In genomic region chr13:113947321-113948033, GRCh38 we compare ENCODE assay signal across 8 cellular contexts. TPM values are rescaled to one million over a fixed set of nuclear protein-coding genes. Genes with fewer than 3 reads are reported as not detected.
DNase-seq lines count a peak whose midpoint lies in the region; ATAC-seq, FAIRE-seq and TF ChIP-seq lines count a peak whose summit lies in the region.

No MANE protein-coding gene starts in this region.

- TF ChIP-seq POLR2A in breast epithelium (IDR thresholded peaks at IDR 0.05) (no peak), GM12891 (IDR thresholded peaks at IDR 0.05; ENCODE audit: low read depth, low read length) (no peak)

- intact Hi-C loops in breast epithelium (cut with DNase I; ENCODE audit: low total_unique reads) (loop anchor here (10.0 kb wide), 1 partner anchor 133 kb away; no protein-coding TSS in a partner anchor), left colon (cut with DNase I, micrococcal nuclease) (loop anchor here in 1 of 2 donors (5.0 kb wide), 1 partner anchor 130 kb away; no protein-coding TSS in a partner anchor)
- intact Hi-C loops in activated T-helper 2 cell treated with anti-CD3 and anti-CD28 coated beads, Interferon-gamma antibody, Interleukin-2, Interleukin-4, amounts not matched to agents 10 μg/mL and 5 μg/mL and 100 μg/mL, durations not matched to agents 14 hours and 24 hours and 36 hours (cut with micrococcal nuclease): no loop called here
- intact Hi-C loops in activated T-helper 1 cell treated with anti-CD3 and anti-CD28 coated beads, Interleukin-12 subunit alpha, Interleukin-12 subunit beta, Interleukin-2, Interleukin-4 antibody, amounts not matched to agents 30 ng/mL and 10 ng/mL and 1 ng/mL, durations not matched to agents 14 hours and 24 hours and 36 hours (cut with micrococcal nuclease): no loop called here

- no peaks in the 10 kb centered on the region for H3K27me3 ChIP-seq in breast epithelium

- no peaks in the 10 kb centered on the region for H3K9me3 ChIP-seq in breast epithelium

- H3K27ac ChIP-seq in breast epithelium: peak overlapping the region in 1 of 2 donors; percentile 48

- DNase-seq in activated T-cell treated with anti-CD3 and anti-CD28 coated beads, Interleukin-2, amount 50 U/mL, for 72 hours: no peak
- DNase-seq in activated T-cell treated with anti-CD3 and anti-CD28 coated beads, Interleukin-2, amount 50 U/mL, for 1 hour: no peak
- DNase-seq in breast epithelium (ENCODE audit: low spot score in 2 of 2) (peak in 1 of 2 donors; percentile 72), left colon (peak; percentile 54 to 63), ureter (ENCODE audit: low spot score) (peak; percentile 72), GM12891 (ENCODE audit: insufficient read length, low spot score) (no peak)
- DNase-seq in activated T-helper 2 cell treated with anti-CD3 and anti-CD28 coated beads, Interferon-gamma antibody, Interleukin-2, Interleukin-4, amounts not matched to agents 10 μg/mL and 5 μg/mL and 100 μg/mL, durations not matched to agents 14 hours and 24 hours and 36 hours (ENCODE audit: low spot score): no peak
- DNase-seq in activated T-helper 1 cell treated with anti-CD3 and anti-CD28 coated beads, Interleukin-12 subunit alpha, Interleukin-12 subunit beta, Interleukin-2, Interleukin-4 antibody, amounts not matched to agents 30 ng/mL and 10 ng/mL and 1 ng/mL, durations not matched to agents 14 hours and 24 hours and 36 hours (ENCODE audit: low spot score): no peak

- H3K4me3 Mint-ChIP-seq in activated T-cell treated with anti-CD3 and anti-CD28 coated beads, Interleukin-2, amount 50 U/mL, for 72 hours: no peak overlapping the region
- no peak overlapping the region for H3K4me3 Mint-ChIP-seq in activated T-helper 2 cell treated with anti-CD3 and anti-CD28 coated beads, Interferon-gamma antibody, Interleukin-2, Interleukin-4, amounts not matched to agents 10 μg/mL and 5 μg/mL and 100 μg/mL, durations not matched to agents 14 hours and 24 hours and 36 hours (ENCODE audit: low read depth)
- H3K4me3 Mint-ChIP-seq in activated T-helper 1 cell treated with anti-CD3 and anti-CD28 coated beads, Interleukin-12 subunit alpha, Interleukin-12 subunit beta, Interleukin-2, Interleukin-4 antibody, amounts not matched to agents 30 ng/mL and 10 ng/mL and 1 ng/mL, durations not matched to agents 14 hours and 24 hours and 36 hours: no peak overlapping the region

- no peak for ATAC-seq in activated T-cell treated with anti-CD3 and anti-CD28 coated beads, Interleukin-2, amount 50 U/mL, for 72 hours (replicated peaks in 1 of 2)
- peak; percentile 72 for ATAC-seq in left colon

- H3K9me3 Mint-ChIP-seq in activated T-cell treated with anti-CD3 and anti-CD28 coated beads, Interleukin-2, amount 50 U/mL, for 72 hours: no peaks in the 10 kb centered on the region
- H3K9me3 Mint-ChIP-seq in activated T-helper 2 cell treated with anti-CD3 and anti-CD28 coated beads, Interferon-gamma antibody, Interleukin-2, Interleukin-4, amounts not matched to agents 10 μg/mL and 5 μg/mL and 100 μg/mL, durations not matched to agents 14 hours and 24 hours and 36 hours: no peaks in the 10 kb centered on the region
- H3K9me3 Mint-ChIP-seq in activated T-helper 1 cell treated with anti-CD3 and anti-CD28 coated beads, Interleukin-12 subunit alpha, Interleukin-12 subunit beta, Interleukin-2, Interleukin-4 antibody, amounts not matched to agents 30 ng/mL and 10 ng/mL and 1 ng/mL, durations not matched to agents 14 hours and 24 hours and 36 hours: no peaks in the 10 kb centered on the region

- H3K4me3 ChIP-seq in breast epithelium: no peak overlapping the region

- no peaks in the 10 kb centered on the region for H3K27me3 Mint-ChIP-seq in activated T-cell treated with anti-CD3 and anti-CD28 coated beads, Interleukin-2, amount 50 U/mL, for 72 hours (ENCODE audit: low read depth)
- no peaks in the 10 kb centered on the region for H3K27me3 Mint-ChIP-seq in activated T-helper 2 cell treated with anti-CD3 and anti-CD28 coated beads, Interferon-gamma antibody, Interleukin-2, Interleukin-4, amounts not matched to agents 10 μg/mL and 5 μg/mL and 100 μg/mL, durations not matched to agents 14 hours and 24 hours and 36 hours (ENCODE audit: low read depth)
- no peaks in the 10 kb centered on the region for H3K27me3 Mint-ChIP-seq in activated T-helper 1 cell treated with anti-CD3 and anti-CD28 coated beads, Interleukin-12 subunit alpha, Interleukin-12 subunit beta, Interleukin-2, Interleukin-4 antibody, amounts not matched to agents 30 ng/mL and 10 ng/mL and 1 ng/mL, durations not matched to agents 14 hours and 24 hours and 36 hours (ENCODE audit: insufficient read depth)

- no peaks in the 10 kb centered on the region for H3K36me3 Mint-ChIP-seq in activated T-cell treated with anti-CD3 and anti-CD28 coated beads, Interleukin-2, amount 50 U/mL, for 72 hours (ENCODE audit: insufficient read depth in 2 of 2)
- no peaks in the 10 kb centered on the region for H3K36me3 Mint-ChIP-seq in activated T-helper 2 cell treated with anti-CD3 and anti-CD28 coated beads, Interferon-gamma antibody, Interleukin-2, Interleukin-4, amounts not matched to agents 10 μg/mL and 5 μg/mL and 100 μg/mL, durations not matched to agents 14 hours and 24 hours and 36 hours (ENCODE audit: low read depth)
- no peaks in the 10 kb centered on the region for H3K36me3 Mint-ChIP-seq in activated T-helper 1 cell treated with anti-CD3 and anti-CD28 coated beads, Interleukin-12 subunit alpha, Interleukin-12 subunit beta, Interleukin-2, Interleukin-4 antibody, amounts not matched to agents 30 ng/mL and 10 ng/mL and 1 ng/mL, durations not matched to agents 14 hours and 24 hours and 36 hours (ENCODE audit: low read depth)

- TF ChIP-seq CTCF in breast epithelium (IDR thresholded peaks at IDR 0.05): peak; percentile 57 to 83 (median 82)

- FAIRE-seq in GM12891 (lab: Jason Lieb, UNC): no peak

- H3K36me3 ChIP-seq in breast epithelium: no peaks in the 10 kb centered on the region

- H3K4me1 ChIP-seq in breast epithelium: peaks cover 0 to 5% of the 10 kb centered on the region in 2 donors

- H3K4me1 Mint-ChIP-seq in activated T-cell treated with anti-CD3 and anti-CD28 coated beads, Interleukin-2, amount 50 U/mL, for 72 hours (ENCODE audit: low read depth): peaks cover 6% of the 10 kb centered on the region
- H3K4me1 Mint-ChIP-seq in activated T-helper 2 cell treated with anti-CD3 and anti-CD28 coated beads, Interferon-gamma antibody, Interleukin-2, Interleukin-4, amounts not matched to agents 10 μg/mL and 5 μg/mL and 100 μg/mL, durations not matched to agents 14 hours and 24 hours and 36 hours (ENCODE audit: low read depth): no peaks in the 10 kb centered on the region
- H3K4me1 Mint-ChIP-seq in activated T-helper 1 cell treated with anti-CD3 and anti-CD28 coated beads, Interleukin-12 subunit alpha, Interleukin-12 subunit beta, Interleukin-2, Interleukin-4 antibody, amounts not matched to agents 30 ng/mL and 10 ng/mL and 1 ng/mL, durations not matched to agents 14 hours and 24 hours and 36 hours (ENCODE audit: low read depth): no peaks in the 10 kb centered on the region

- H3K27ac Mint-ChIP-seq in activated T-cell treated with anti-CD3 and anti-CD28 coated beads, Interleukin-2, amount 50 U/mL, for 72 hours: peak overlapping the region; percentile 22
- no peak overlapping the region for H3K27ac Mint-ChIP-seq in activated T-helper 2 cell treated with anti-CD3 and anti-CD28 coated beads, Interferon-gamma antibody, Interleukin-2, Interleukin-4, amounts not matched to agents 10 μg/mL and 5 μg/mL and 100 μg/mL, durations not matched to agents 14 hours and 24 hours and 36 hours
- H3K27ac Mint-ChIP-seq in activated T-helper 1 cell treated with anti-CD3 and anti-CD28 coated beads, Interleukin-12 subunit alpha, Interleukin-12 subunit beta, Interleukin-2, Interleukin-4 antibody, amounts not matched to agents 30 ng/mL and 10 ng/mL and 1 ng/mL, durations not matched to agents 14 hours and 24 hours and 36 hours: no peak overlapping the region

TF ChIP-seq in GM12891, 5 proteins besides CTCF, POLR2A, EP300 and RAD21:
- TF ChIP-seq POU2F2 (IDR thresholded peaks at IDR 0.05; ENCODE audit: low read depth, low read length): no peak
- no peak for TF ChIP-seq POLR2AphosphoS5 (IDR thresholded peaks at IDR 0.05; ENCODE audit: low read depth, low read length)
- TF ChIP-seq SPI1 (IDR thresholded peaks at IDR 0.05; ENCODE audit: low read depth, low read length): no peak
- no peak for TF ChIP-seq PAX5 (IDR thresholded peaks at IDR 0.05; ENCODE audit: insufficient read depth, low read length, severe bottlenecking)
- no peak for TF ChIP-seq TAF1 (IDR thresholded peaks at IDR 0.05; ENCODE audit: low read depth, low read length)

RNA-seq across cellular contexts. Expression of gene C13orf46, which starts 26.4 kb away (rescaled TPM):
- 1 to 10 TPM; 4.6 to 6.9 TPM for total RNA-seq in activated T-cell treated with anti-CD3 and anti-CD28 coated beads, Interleukin-2, amount 50 U/mL, for 72 hours
- total RNA-seq in breast epithelium (under 1 TPM; 0.16 to 0.73 (median 0.66) TPM), left colon (1 to 10 TPM in 1 of 2 donors, under 1 TPM in 1; 0.75 to 3.4 TPM), ureter (7.5 TPM)
- 0.15 TPM for polyA plus RNA-seq in GM12891 (2012; ENCODE audit: low read depth, missing spikeins)
- 0.16 and 0.27 TPM in 2 replicates for total RNA-seq in activated T-helper 2 cell treated with anti-CD3 and anti-CD28 coated beads, Interferon-gamma antibody, Interleukin-2, Interleukin-4, amounts not matched to agents 10 μg/mL and 5 μg/mL and 100 μg/mL, durations not matched to agents 14 hours and 24 hours and 36 hours
- total RNA-seq in activated T-helper 1 cell treated with anti-CD3 and anti-CD28 coated beads, Interleukin-12 subunit alpha, Interleukin-12 subunit beta, Interleukin-2, Interleukin-4 antibody, amounts not matched to agents 30 ng/mL and 10 ng/mL and 1 ng/mL, durations not matched to agents 14 hours and 24 hours and 36 hours: 0.83 and 0.91 TPM in 2 replicates

Comparison
In these comparisons a context has a peak if more than half of its experiments do, and no peak if none do; other contexts are left out.
1. DNase-seq: peak in left colon (2 of 2) and ureter (single experiment); none in activated T-cell treated with anti-CD3 and anti-CD28 coated beads, Interleukin-2, amount 50 U/mL, for 72 hours (0 of 2), activated T-cell treated with anti-CD3 and anti-CD28 coated beads, Interleukin-2, amount 50 U/mL, for 1 hour (single experiment), GM12891 (single experiment), activated T-helper 2 cell treated with anti-CD3 and anti-CD28 coated beads, Interferon-gamma antibody, Interleukin-2, Interleukin-4, amounts not matched to agents 10 μg/mL and 5 μg/mL and 100 μg/mL, durations not matched to agents 14 hours and 24 hours and 36 hours (single experiment) and activated T-helper 1 cell treated with anti-CD3 and anti-CD28 coated beads, Interleukin-12 subunit alpha, Interleukin-12 subunit beta, Interleukin-2, Interleukin-4 antibody, amounts not matched to agents 30 ng/mL and 10 ng/mL and 1 ng/mL, durations not matched to agents 14 hours and 24 hours and 36 hours (single experiment).